ENCODE assay signal across 27 cellular contexts in genomic region chr5:114314061-114314460, GRCh38. TPM values are rescaled to one million over a fixed set of nuclear protein-coding genes. Genes with fewer than 3 reads are reported as not detected.
"Had no signal": no experiment of that assay in that cellular context is flagged by ENCODE, and none has a peak within 500 bp of the region (broad histone marks: within the 10 kb centered on the region; RNA-seq: fewer than 3 reads in every experiment).

No MANE protein-coding gene starts in this region.

- H3K27ac ChIP-seq: neutrophil, pancreas, psoas muscle, right lobe of liver, sigmoid colon, stomach, thoracic aorta, thyroid gland, tibial nerve, upper lobe of left lung, vagina had no signal

- H3K36me3 ChIP-seq: neutrophil, pancreas, right lobe of liver, sigmoid colon, stomach, thoracic aorta, thyroid gland, tibial nerve, upper lobe of left lung, vagina had no signal

- H3K27me3 Mint-ChIP-seq: natural killer cell treated with Interleukin-12 subunit alpha and Interleukin-12 subunit beta and Interleukin-15 and Interleukin-18, amount 100 ng/mL, for 72 hours; stimulated activated naive B cell treated with anti-CD40 and anti-IgM and Interleukin-4, amounts not matched to agents 10 μg/mL and 1 μg/mL and 100 μg/mL, for 72 hours; stimulated activated naive CD8-positive, alpha-beta T cell treated with anti-CD3 and anti-CD28 coated beads, Interleukin-15, Interleukin-2, amounts not matched to agents 100 ng/mL and 50 ng/mL, for 24 hours had no signal

- H3K36me3 Mint-ChIP-seq: natural killer cell treated with Interleukin-12 subunit alpha and Interleukin-12 subunit beta and Interleukin-15 and Interleukin-18, amount 100 ng/mL, for 72 hours; stimulated activated effector memory CD8-positive, alpha-beta T cell treated with anti-CD3 and anti-CD28 coated beads, Interleukin-12 subunit alpha, Interleukin-12 subunit beta, amount 100 ng/mL, for 72 hours; stimulated activated naive B cell treated with anti-CD40 and anti-IgM and Interleukin-4, amounts not matched to agents 10 μg/mL and 1 μg/mL and 100 μg/mL, for 72 hours had no signal

- H3K27ac Mint-ChIP-seq: natural killer cell treated with Interleukin-12 subunit alpha and Interleukin-12 subunit beta and Interleukin-15 and Interleukin-18, amount 100 ng/mL, for 72 hours; nephron progenitor cell; stimulated activated effector memory CD8-positive, alpha-beta T cell treated with anti-CD3 and anti-CD28 coated beads, Interleukin-12 subunit alpha, Interleukin-12 subunit beta, amount 100 ng/mL, for 72 hours; stimulated activated naive B cell treated with anti-CD40 and anti-IgM and Interleukin-4, amounts not matched to agents 10 μg/mL and 1 μg/mL and 100 μg/mL, for 72 hours; stimulated activated naive CD8-positive, alpha-beta T cell treated with anti-CD3 and anti-CD28 coated beads, Interleukin-15, Interleukin-2, amounts not matched to agents 100 ng/mL and 50 ng/mL, for 24 hours had no signal

- H3K9me3 ChIP-seq: neutrophil, pancreas, psoas muscle, right lobe of liver, sigmoid colon, stomach, thoracic aorta, thyroid gland, tibial nerve, upper lobe of left lung, vagina had no signal

- H3K4me1 ChIP-seq: pancreas, psoas muscle, right lobe of liver, thyroid gland, tibial nerve, upper lobe of left lung, vagina had no signal

- H3K4me3 Mint-ChIP-seq: natural killer cell treated with Interleukin-12 subunit alpha and Interleukin-12 subunit beta and Interleukin-15 and Interleukin-18, amount 100 ng/mL, for 72 hours; nephron progenitor cell; neural crest cell; stimulated activated effector memory CD8-positive, alpha-beta T cell treated with anti-CD3 and anti-CD28 coated beads, Interleukin-12 subunit alpha, Interleukin-12 subunit beta, amount 100 ng/mL, for 72 hours; stimulated activated naive B cell treated with anti-CD40 and anti-IgM and Interleukin-4, amounts not matched to agents 10 μg/mL and 1 μg/mL and 100 μg/mL, for 72 hours; stimulated activated naive CD8-positive, alpha-beta T cell treated with anti-CD3 and anti-CD28 coated beads, Interleukin-15, Interleukin-2, amounts not matched to agents 100 ng/mL and 50 ng/mL, for 24 hours had no signal

- H3K9me3 Mint-ChIP-seq: natural killer cell treated with Interleukin-12 subunit alpha and Interleukin-12 subunit beta and Interleukin-15 and Interleukin-18, amount 100 ng/mL, for 72 hours; nephron progenitor cell; neural crest cell; stimulated activated effector memory CD8-positive, alpha-beta T cell treated with anti-CD3 and anti-CD28 coated beads, Interleukin-12 subunit alpha, Interleukin-12 subunit beta, amount 100 ng/mL, for 72 hours; stimulated activated naive B cell treated with anti-CD40 and anti-IgM and Interleukin-4, amounts not matched to agents 10 μg/mL and 1 μg/mL and 100 μg/mL, for 72 hours; stimulated activated naive CD8-positive, alpha-beta T cell treated with anti-CD3 and anti-CD28 coated beads, Interleukin-15, Interleukin-2, amounts not matched to agents 100 ng/mL and 50 ng/mL, for 24 hours had no signal

- DNase-seq: nephron progenitor cell; nucleus accumbens; pancreas; psoas muscle; right cardiac atrium; right lobe of liver; sigmoid colon; small intestine; stimulated activated CD4-positive, alpha-beta T cell treated with anti-CD3 and anti-CD28 coated beads, Interleukin-15, amount 100 ng/mL, for 24 hours; stimulated activated CD4-positive, alpha-beta T cell treated with anti-CD3 and anti-CD28 coated beads, Interleukin-2, amount 100 ng/mL, for 24 hours; stimulated activated CD4-positive, alpha-beta T cell treated with anti-CD3 and anti-CD28 coated beads, Interleukin-2, amount 100 ng/mL, for 48 hours; stimulated activated CD4-positive, alpha-beta T cell treated with anti-CD3 and anti-CD28 coated beads, Interleukin-4, amount 100 ng/mL, for 24 hours; stimulated activated naive B cell treated with anti-CD40 and anti-IgM and Interleukin-4, amounts not matched to agents 10 μg/mL and 1 μg/mL and 100 μg/mL, for 72 hours; stimulated activated naive CD4-positive, alpha-beta T cell treated with Interleukin-2 at 50 U/mL for 16 hours; stomach; thyroid gland; trophoblast cell; upper lobe of left lung had no signal

- FAIRE-seq: pancreas, small intestine, urothelium cell line had no signal

- ATAC-seq: natural killer cell treated with Interleukin-12 subunit alpha and Interleukin-12 subunit beta and Interleukin-15 and Interleukin-18, amount 100 ng/mL, for 72 hours; pancreas; psoas muscle; right cardiac atrium; right lobe of liver; stimulated activated naive B cell treated with anti-CD40 and anti-IgM and Interleukin-4, amounts not matched to agents 10 μg/mL and 1 μg/mL and 100 μg/mL, for 72 hours had no signal

- H3K27me3 ChIP-seq: neutrophil, pancreas, right lobe of liver, sigmoid colon, stomach, thyroid gland, tibial nerve, upper lobe of left lung, vagina had no signal

- H3K4me3 ChIP-seq: pancreas, psoas muscle, right lobe of liver, sigmoid colon, stomach, thoracic aorta, thyroid gland, tibial nerve, upper lobe of left lung, vagina had no signal

- H3K4me1 Mint-ChIP-seq: stimulated activated effector memory CD8-positive, alpha-beta T cell treated with anti-CD3 and anti-CD28 coated beads, Interleukin-12 subunit alpha, Interleukin-12 subunit beta, amount 100 ng/mL, for 72 hours; stimulated activated naive B cell treated with anti-CD40 and anti-IgM and Interleukin-4, amounts not matched to agents 10 μg/mL and 1 μg/mL and 100 μg/mL, for 72 hours had no signal

RNA-seq across cellular contexts. Expression of gene KCNN2, which starts 47.8 kb away (rescaled TPM):
- total RNA-seq: natural killer cell treated with Interleukin-12 subunit alpha and Interleukin-12 subunit beta and Interleukin-15 and Interleukin-18, amount 100 ng/mL, for 72 hours; thoracic aorta had no signal
